In genomic region chr17:42798383-42799380, GRCh38 we compare ENCODE assay signal across 8 cellular contexts.
DNase-seq lines count a peak whose midpoint lies in the region; ATAC-seq and TF ChIP-seq lines count a peak whose summit lies in the region.

A gene with protein sequence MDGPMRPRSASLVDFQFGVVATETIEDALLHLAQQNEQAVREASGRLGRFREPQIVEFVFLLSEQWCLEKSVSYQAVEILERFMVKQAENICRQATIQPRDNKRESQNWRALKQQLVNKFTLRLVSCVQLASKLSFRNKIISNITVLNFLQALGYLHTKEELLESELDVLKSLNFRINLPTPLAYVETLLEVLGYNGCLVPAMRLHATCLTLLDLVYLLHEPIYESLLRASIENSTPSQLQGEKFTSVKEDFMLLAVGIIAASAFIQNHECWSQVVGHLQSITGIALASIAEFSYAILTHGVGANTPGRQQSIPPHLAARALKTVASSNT (plus strand): TSS chr17:42798861. CDS start chr17:42799068, 207 bp downstream.
A gene with protein sequence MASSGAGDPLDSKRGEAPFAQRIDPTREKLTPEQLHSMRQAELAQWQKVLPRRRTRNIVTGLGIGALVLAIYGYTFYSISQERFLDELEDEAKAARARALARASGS (minus strand): TSS chr17:42798704. CDS start chr17:42798681, 23 bp downstream.

- peaks cover 36% of the 10 kb centered on the region for H3K4me1 Mint-ChIP-seq in nephron

- H3K27me3 Mint-ChIP-seq in nephron (ENCODE audit: low read depth) = no peaks in the 10 kb centered on the region

- peak within 1 kb of the TSS; percentile 97 to 99 (median 98) for H3K4me3 Mint-ChIP-seq in nephron

- CTCF ChIA-PET in RWPE1 (lab: Yijun Ruan, JAX) = interaction anchor here (0.6 to 1.0 kb wide), 2 partner anchors 23 to 220 kb away, joined by 4 read pairs; no protein-coding TSS in a partner anchor

- H3K27ac ChIP-seq in KOPT-K1 (ENCODE audit: low read depth, low read length, poor library complexity, severe bottlenecking) = peak within 1 kb of the TSS; percentile 53
- peak within 1 kb of the TSS; percentile 65 for H3K27ac ChIP-seq in RWPE1

- H3K9me3 Mint-ChIP-seq in nephron = no peaks in the 10 kb centered on the region

- DNase-seq in CD1c-positive myeloid dendritic cell (ENCODE audit: extremely low spot score) (peak; percentile 79), RWPE1 (ENCODE audit: low spot score) (peak; percentile 85), fibroblast of the conjunctiva (ENCODE audit: low read depth) (peak; percentile 67)
- DNase-seq in activated effector memory CD4-positive, alpha-beta T cell treated with Interleukin-2 at 50 U/mL for 16 hours = peak; percentile 65
- DNase-seq in stimulated activated naive CD4-positive, alpha-beta T cell treated with Interleukin-2 at 50 U/mL for 16 hours (lab: John Stamatoyannopoulos, UW) = peak; percentile 72

- POLR2A ChIA-PET in RWPE1 (lab: Yijun Ruan, JAX; ENCODE audit: low non-redundant PET) = interaction anchor here (0.5 to 0.7 kb wide), 2 partner anchors 25 to 40 kb away, joined by 3 read pairs; partner anchors contain the start of gene VPS25

- ATAC-seq in GM19438 (IDR thresholded peaks at IDR 0.05; ENCODE audit: low read depth, unreplicated experiment) = peak; percentile 74

- H3K36me3 Mint-ChIP-seq in nephron (ENCODE audit: low read depth) = peaks cover 6% of the 10 kb centered on the region

- H3K36me3 ChIP-seq in KOPT-K1 (ENCODE audit: insufficient read depth, low read length) = peaks cover 5% of the 10 kb centered on the region; the same call in 1 of the 2 replicates

- peak within 1 kb of the TSS; percentile 85 to 98 (median 97) for H3K27ac Mint-ChIP-seq in nephron

- TF ChIP-seq CTCF in RWPE1 (conservative IDR thresholded peaks at IDR 0.05; ENCODE audit: low read depth) = no peak
- TF ChIP-seq CTCF in nephron (IDR thresholded peaks at IDR 0.05; ENCODE audit: unreplicated experiment in 3 of 3) = no peak

- H3K9me3 ChIP-seq in KOPT-K1 (ENCODE audit: insufficient read depth, low read length, poor library complexity, severe bottlenecking) = no peaks in the 10 kb centered on the region

Comparison
In these comparisons a context has a peak if more than half of its experiments do, and no peak if none do; other contexts are left out.
1. Peak in every context shown above with its lines: DNase-seq, ATAC-seq and H3K27ac ChIP-seq.